In genomic region chr11:45097721-45098493, GRCh38 we compare ENCODE assay signal across 8 cellular contexts. TPM values are rescaled to one million over a fixed set of nuclear protein-coding genes. Genes with fewer than 3 reads are reported as not detected.
DNase-seq lines count a peak whose midpoint lies in the region; ATAC-seq and TF ChIP-seq lines count a peak whose summit lies in the region.

No MANE protein-coding gene starts in this region.

- peaks cover 17% of the 10 kb centered on the region for H3K27me3 Mint-ChIP-seq in GM23338 (ENCODE audit: insufficient read depth, low read depth, poor library complexity)

- intact Hi-C loops in breast epithelium (cut with DNase I; ENCODE audit: low total_unique reads): loop anchor here (5.0 kb wide), 1 partner anchor 156 kb away; no protein-coding TSS in a partner anchor

- ATAC-seq in GM23338: peak; percentile 72
- ATAC-seq in GM21360 (IDR thresholded peaks at IDR 0.05; ENCODE audit: unreplicated experiment): no peak

- no peak overlapping the region for H3K4me2 ChIP-seq in GM23338

- H3K4me1 Mint-ChIP-seq in GM23338: peaks cover 37% of the 10 kb centered on the region

- no peaks in the 10 kb centered on the region for H3K9me3 ChIP-seq in NT2/D1 (ENCODE audit: insufficient read depth, low read length)
- H3K9me3 ChIP-seq in breast epithelium: no peaks in the 10 kb centered on the region
- no peaks in the 10 kb centered on the region for H3K9me3 ChIP-seq in liver (ENCODE audit: control insufficient read depth in 4 of 4, low read length in 3 of 4)

- H3K9ac ChIP-seq in NT2/D1 (ENCODE audit: insufficient read length, low read depth) (no peak overlapping the region), liver (ENCODE audit: low read depth in 1 of 2, low read length in 2 of 2) (no peak overlapping the region)

- TF ChIP-seq RAD21 in liver (IDR thresholded peaks at IDR 0.05): no peak

- H4K20me1 ChIP-seq in GM23338 (replicated peaks; ENCODE audit: insufficient read depth): no peaks in the 10 kb centered on the region

- no peaks in the 10 kb centered on the region; the same call in 2 of the 3 replicates for H3K9me3 Mint-ChIP-seq in GM23338

- peaks cover 5% of the 10 kb centered on the region for H3K4me1 ChIP-seq in GM23338 (ENCODE audit: insufficient read depth)
- peaks cover 17% of the 10 kb centered on the region for H3K4me1 ChIP-seq in NT2/D1 (ENCODE audit: insufficient read depth, insufficient read length)
- no peaks in the 10 kb centered on the region for H3K4me1 ChIP-seq in breast epithelium
- no peaks in the 10 kb centered on the region for H3K4me1 ChIP-seq in liver (ENCODE audit: control insufficient read depth in 4 of 4, insufficient read depth in 4 of 4, low read length in 3 of 4)

- no peak overlapping the region for H3K27ac Mint-ChIP-seq in GM23338

- TF ChIP-seq CTCF in GM23338 (conservative IDR thresholded peaks at IDR 0.05; ENCODE audit: low read depth in 2 of 2) (peak in 1 of 2 experiments; percentile 15; a peak in 2 of 4 replicates), breast epithelium (IDR thresholded peaks at IDR 0.05) (peak in 1 of 3 donors; percentile 38), liver (IDR thresholded peaks at IDR 0.05; ENCODE audit: low read depth, low read length, missing input control) (no peak)

- no peaks in the 10 kb centered on the region for H3K79me2 ChIP-seq in GM23338 (replicated peaks; ENCODE audit: insufficient read depth)

- H3K36me3 Mint-ChIP-seq in GM23338 (ENCODE audit: low read depth): no peaks in the 10 kb centered on the region

- H3K4me3 ChIP-seq in GM23338 (no peak overlapping the region), NT2/D1 (ENCODE audit: insufficient read length, low read depth) (no peak overlapping the region), breast epithelium (no peak overlapping the region), liver (ENCODE audit: low read depth in 1 of 3, low read length in 3 of 3) (no peak overlapping the region)

- H3K9me2 ChIP-seq in GM23338 (ENCODE audit: insufficient read depth): no peaks in the 10 kb centered on the region

- H2AFZ ChIP-seq in GM23338: no peak overlapping the region

- no peaks in the 10 kb centered on the region for H3K36me3 ChIP-seq in GM23338 (ENCODE audit: insufficient read depth)
- no peaks in the 10 kb centered on the region for H3K36me3 ChIP-seq in NT2/D1 (ENCODE audit: insufficient read depth, insufficient read length, low read length)
- H3K36me3 ChIP-seq in breast epithelium: no peaks in the 10 kb centered on the region
- H3K36me3 ChIP-seq in liver (ENCODE audit: control insufficient read depth in 4 of 4, insufficient read depth in 3 of 4, low read depth in 1 of 4, low read length in 3 of 4): no peaks in the 10 kb centered on the region

- WGBS in liver: 36% methylated on average over 10 of the region's 10 CpGs

- DNase-seq in GM23338 (ENCODE audit: low spot score) (peak; percentile 92), NT2/D1 (ENCODE audit: low read depth, low spot score) (peak; percentile 85), breast epithelium (ENCODE audit: low spot score in 2 of 2) (peak; percentile 63 to 81), middle frontal gyrus (ENCODE audit: extremely low spot score, low spot score) (no peak), SW480 (ENCODE audit: low spot score) (no peak), DMS79 treated with DMSO at 0.1 percent for 48 hours (lab: John Stamatoyannopoulos, UW) (no peak)

- no peaks in the 10 kb centered on the region for H3F3A ChIP-seq in GM23338 (replicated peaks; ENCODE audit: low read depth)

- H3K27ac ChIP-seq in GM23338 (ENCODE audit: low read depth): no peak overlapping the region
- no peak overlapping the region for H3K27ac ChIP-seq in breast epithelium
- H3K27ac ChIP-seq in liver (ENCODE audit: low read depth in 1 of 2, low read length in 2 of 2): no peak overlapping the region

- H3K4me3 Mint-ChIP-seq in GM23338: no peak overlapping the region

- no peak for TF ChIP-seq POLR2A in breast epithelium (IDR thresholded peaks at IDR 0.05)

- H3K27me3 ChIP-seq in GM23338 (ENCODE audit: insufficient read depth): no peaks in the 10 kb centered on the region
- H3K27me3 ChIP-seq in NT2/D1 (ENCODE audit: insufficient read depth, insufficient read length): peaks cover 29% of the 10 kb centered on the region
- H3K27me3 ChIP-seq in breast epithelium: no peaks in the 10 kb centered on the region
- H3K27me3 ChIP-seq in liver (ENCODE audit: control insufficient read depth in 4 of 4, insufficient read depth in 4 of 4, low read length in 3 of 4): peaks cover 0 to 3% (median 0%) of the 10 kb centered on the region in 4 donors

TF ChIP-seq in GM23338, 12 proteins besides CTCF, POLR2A, EP300 and RAD21:
- TF ChIP-seq ZNF114 (CRISPR knock-in tag; IDR thresholded peaks at IDR 0.05) (no peak), REST (IDR thresholded peaks at IDR 0.05; ENCODE audit: unreplicated experiment) (peak; percentile 98)

TF ChIP-seq in liver, 16 proteins besides CTCF, POLR2A, EP300 and RAD21:
- TF ChIP-seq REST (IDR thresholded peaks at IDR 0.05) (peak; percentile 99), ATF3 (IDR thresholded peaks at IDR 0.05) (no peak)

RNA-seq across cellular contexts. Expression of gene PRDM11, which starts 48.5 kb away (rescaled TPM):
- 10.4 and 13.4 TPM in 2 replicates for total RNA-seq in GM23338 (2014; rRNA removed; shearing (Covaris generic))
- 0.97 and 1.1 TPM in 2 replicates for polyA plus RNA-seq in GM23338 (2016; fragmentation: Nextera tagmentation; extraction: Ambion mirVana)
- 10 to 100 TPM in 2 of 3 donors, 1 to 10 TPM in 1; 6.9 to 10.9 (median 10.8) TPM for total RNA-seq in breast epithelium
- total RNA-seq in liver: 1 to 10 TPM; 3.7 to 6.9 TPM
- 1 to 10 TPM in 1 of 2 donors, under 1 TPM in 1; 0.64 to 1.9 TPM for polyA plus RNA-seq in liver

Comparison
In these comparisons a context has a peak if more than half of its experiments do, and no peak if none do; other contexts are left out.
1. DNase-seq: peak in GM23338 (single experiment), NT2/D1 (single experiment) and breast epithelium (2 of 2); none in middle frontal gyrus (single experiment), SW480 (single experiment) and DMS79 treated with DMSO at 0.1 percent for 48 hours (single experiment).